In the genomic region with DNA sequence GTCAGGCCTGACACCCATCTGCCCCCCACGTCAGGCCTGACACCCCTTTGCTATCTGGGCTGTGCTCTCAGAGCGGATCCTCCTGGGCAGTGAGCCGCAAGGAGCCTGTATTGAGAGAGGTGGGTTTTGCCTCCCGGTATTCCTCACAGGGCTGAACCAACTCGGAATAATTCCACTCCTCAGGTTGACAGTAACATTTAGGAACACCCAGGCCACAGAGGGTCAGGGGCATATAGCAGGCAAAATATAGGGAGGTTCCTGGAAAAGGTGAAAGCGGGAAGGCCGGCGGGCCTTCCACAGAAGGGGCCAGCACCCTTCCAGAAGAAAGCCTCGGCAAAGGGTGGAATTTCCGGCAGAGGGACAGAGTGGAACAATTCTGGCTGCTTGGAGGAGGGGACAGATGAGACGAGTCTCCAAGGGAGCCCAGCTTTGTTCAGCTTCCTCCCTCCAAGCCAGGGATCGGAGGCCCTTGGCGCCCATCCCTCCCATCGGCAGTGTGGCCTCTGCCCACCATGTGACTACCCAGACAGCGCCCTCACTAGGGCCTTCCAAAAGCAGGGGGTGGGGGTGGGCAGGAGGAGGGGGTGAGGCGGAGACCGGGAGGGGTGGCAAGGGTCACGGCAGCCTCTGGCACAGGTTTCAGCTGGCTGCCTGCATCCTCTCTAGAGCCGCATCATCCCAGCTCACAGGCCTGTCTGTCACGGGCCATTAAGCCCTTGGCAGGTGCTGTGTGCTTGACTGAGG, we compare ENCODE assay signal across 1 cellular context.
TF ChIP-seq lines count a peak whose summit lies in the region.

No MANE protein-coding gene starts in this region.

TF ChIP-seq in HepG2, 621 proteins besides CTCF, POLR2A, EP300 and RAD21:
- TF ChIP-seq ZSCAN21 (CRISPR knock-in tag; IDR thresholded peaks at IDR 0.05; ENCODE audit: borderline replicate concordance): no peak
- no peak for TF ChIP-seq PCBP2 (optimal IDR thresholded peaks at IDR 0.05; ENCODE audit: low read depth, low read length, poor library complexity, severe bottlenecking)
- TF ChIP-seq ZNF543 (CRISPR knock-in tag; IDR thresholded peaks at IDR 0.05): no peak
- no peak for TF ChIP-seq TARDBP (CRISPR knock-in tag; IDR thresholded peaks at IDR 0.05)
- TF ChIP-seq WIZ (CRISPR knock-in tag; IDR thresholded peaks at IDR 0.05): no peak
- TF ChIP-seq EEA1 (CRISPR knock-in tag; IDR thresholded peaks at IDR 0.05; ENCODE audit: borderline replicate concordance): no peak
- TF ChIP-seq JUN (CRISPR knock-in tag; IDR thresholded peaks at IDR 0.05): no peak
- no peak for TF ChIP-seq CEBPG (CRISPR knock-in tag; IDR thresholded peaks at IDR 0.05)
- no peak for TF ChIP-seq MTF2 (CRISPR knock-in tag; IDR thresholded peaks at IDR 0.05; ENCODE audit: borderline replicate concordance)
- TF ChIP-seq SATB2 (CRISPR knock-in tag; IDR thresholded peaks at IDR 0.05): no peak
- no peak for TF ChIP-seq CBX2 (IDR thresholded peaks at IDR 0.05; ENCODE audit: low read depth, low read length)
- no peak for TF ChIP-seq CBX2 (CRISPR knock-in tag; IDR thresholded peaks at IDR 0.05; ENCODE audit: low read depth)
- no peak for TF ChIP-seq ZNF383 (CRISPR knock-in tag; IDR thresholded peaks at IDR 0.05; ENCODE audit: borderline replicate concordance)
- TF ChIP-seq DNMT1 (CRISPR knock-in tag; IDR thresholded peaks at IDR 0.05): no peak
- TF ChIP-seq, protein P1, sequence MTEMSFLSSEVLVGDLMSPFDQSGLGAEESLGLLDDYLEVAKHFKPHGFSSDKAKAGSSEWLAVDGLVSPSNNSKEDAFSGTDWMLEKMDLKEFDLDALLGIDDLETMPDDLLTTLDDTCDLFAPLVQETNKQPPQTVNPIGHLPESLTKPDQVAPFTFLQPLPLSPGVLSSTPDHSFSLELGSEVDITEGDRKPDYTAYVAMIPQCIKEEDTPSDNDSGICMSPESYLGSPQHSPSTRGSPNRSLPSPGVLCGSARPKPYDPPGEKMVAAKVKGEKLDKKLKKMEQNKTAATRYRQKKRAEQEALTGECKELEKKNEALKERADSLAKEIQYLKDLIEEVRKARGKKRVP (CRISPR knock-in tag; IDR thresholded peaks at IDR 0.05): no peak
- no peak for TF ChIP-seq ZNF12 (CRISPR knock-in tag; IDR thresholded peaks at IDR 0.05)
TF ChIP-seq in HepG2: peak in this region for 0.
